24 cellular contexts compared by ENCODE assay signal in the genomic region with DNA sequence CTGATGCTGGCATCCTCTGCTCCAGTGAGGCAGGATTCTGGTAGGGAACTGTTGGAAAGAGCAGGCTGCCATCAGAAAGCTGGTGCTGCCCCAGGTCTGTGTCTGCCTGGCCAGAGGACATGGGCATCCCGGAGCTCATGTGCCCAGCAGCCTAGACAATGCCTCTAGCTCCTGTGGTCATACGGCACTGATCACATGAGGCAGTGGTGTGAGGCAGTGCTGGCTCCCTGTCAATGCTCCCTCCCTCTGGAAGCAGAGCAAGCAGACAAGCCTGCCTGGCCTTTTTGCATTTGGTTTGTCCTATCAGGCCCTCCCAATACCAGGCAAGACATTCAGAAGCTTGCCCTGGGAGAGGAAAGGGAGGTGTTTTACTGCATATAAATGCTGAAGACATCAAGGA. TPM values are rescaled to one million over a fixed set of nuclear protein-coding genes. Genes with fewer than 3 reads are reported as not detected.
DNase-seq lines count a peak whose midpoint lies in the region; ATAC-seq lines count a peak whose summit lies in the region.
"Had no signal": no experiment of that assay in that cellular context is flagged by ENCODE, and none has a peak within 500 bp of the region (broad histone marks: within the 10 kb centered on the region; RNA-seq: fewer than 3 reads in every experiment).

No MANE protein-coding gene starts in this region.

- ATAC-seq in HG03442 (IDR thresholded peaks at IDR 0.05; ENCODE audit: unreplicated experiment): no peak
- ATAC-seq: left lobe of liver; mucosa of descending colon; sciatic nerve; stimulated activated naive CD8-positive, alpha-beta T cell treated with anti-CD3 and anti-CD28 coated beads, Interleukin-15, Interleukin-2, amounts not matched to agents 100 U/mL and 50 U/mL, for 24 hours; T-cell had no signal

- DNase-seq in amygdala (lab: John Stamatoyannopoulos, UW) (peak in 53 of 56 donors; percentile 16 to 91 (median 71)), foreskin melanocyte (peak; percentile 75), medulla oblongata (ENCODE audit: extremely low spot score) (peak; percentile 92), NCI-H774 (lab: John Stamatoyannopoulos, UW) (no peak)
- DNase-seq in activated effector memory CD4-positive, alpha-beta T cell treated with Interleukin-2 at 50 U/mL for 16 hours: no peak
- DNase-seq: activated CD4-positive, alpha-beta T cell treated with anti-CD3 and anti-CD28 coated beads for 48 hours; activated CD8-positive, alpha-beta memory T cell treated with anti-CD3 and anti-CD28 coated beads, Interleukin-2, amount 50 U/mL, for 4 hours; activated effector memory CD4-positive, alpha-beta T cell treated with anti-CD3 and anti-CD28 coated beads, Interleukin-2, amount 50 U/mL, for 16 hours; adrenal gland; Calu3; EL; Karpas-422; mucosa of descending colon; NCI-H1092; NCI-H2081; NCI-H510A; stimulated activated naive CD8-positive, alpha-beta T cell treated with anti-CD3 and anti-CD28 coated beads, Interleukin-15, Interleukin-2, amounts not matched to agents 100 U/mL and 50 U/mL, for 24 hours; T-cell had no signal

- peak overlapping the region; percentile 87 for H3K27ac ChIP-seq in temporal lobe (ENCODE audit: low read depth, low read length)
- H3K27ac ChIP-seq: adrenal gland, neutrophil had no signal

RNA-seq across cellular contexts. Expression of gene MMP21, which starts 19.5 kb away (rescaled TPM):
- total RNA-seq in temporal lobe: 0.25 TPM
- total RNA-seq: fibroblast of villous mesenchyme had no signal

RNA-seq across cellular contexts. Expression of gene UROS, which starts 27.9 kb away (rescaled TPM):
- total RNA-seq in temporal lobe: 36.9 TPM

RNA-seq across cellular contexts. Expression of gene BCCIP, which starts 28.2 kb away (rescaled TPM):
- 28.5 TPM for total RNA-seq in temporal lobe

Comparison
In these comparisons a context has a peak if more than half of its experiments do, and no peak if none do; other contexts are left out.
1. DNase-seq: peak in amygdala (53 of 56), foreskin melanocyte (single experiment) and medulla oblongata (single experiment); none in activated effector memory CD4-positive, alpha-beta T cell treated with Interleukin-2 at 50 U/mL for 16 hours (single experiment) and NCI-H774 (single experiment).